9 cellular contexts compared by ENCODE assay signal in the genomic region with DNA sequence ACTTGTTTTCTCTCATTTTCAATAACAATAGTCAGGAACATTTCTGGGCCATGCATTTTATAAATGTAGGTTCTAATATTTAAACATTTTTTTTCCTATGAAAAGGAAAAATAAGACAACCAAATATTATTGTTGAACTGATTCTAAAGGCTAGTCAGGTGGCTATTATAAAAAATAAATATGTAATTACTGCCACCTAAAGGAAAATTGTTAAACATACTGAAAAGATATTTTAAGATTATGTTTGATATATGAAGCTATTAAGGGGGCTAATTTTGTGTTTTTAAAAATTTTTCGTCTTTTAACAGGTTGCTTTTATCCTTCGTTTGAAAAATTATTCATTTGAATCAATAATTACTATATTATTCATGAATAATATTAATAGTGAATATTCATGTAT.
DNase-seq lines count a peak whose midpoint lies in the region; ATAC-seq and TF ChIP-seq lines count a peak whose summit lies in the region.
"Had no signal": no experiment of that assay in that cellular context is flagged by ENCODE, and none has a peak within 500 bp of the region (broad histone marks: within the 10 kb centered on the region; RNA-seq: fewer than 3 reads in every experiment).

No MANE protein-coding gene starts in this region.

- intact Hi-C loops in dorsolateral prefrontal cortex (cut with DNase I) (loop anchor here in 1 of 2 donors (5.0 to 10.0 kb wide), 2 partner anchors 73 to 165 kb away; a partner anchor contains a TSS), stomach (cut with DNase I; ENCODE audit: low total_unique reads) (loop anchor here (5.0 kb wide), 1 partner anchor 165 kb away; no protein-coding TSS in a partner anchor)

- H3K27ac Mint-ChIP-seq in activated naive CD8-positive, alpha-beta T cell treated with anti-CD3 and anti-CD28 coated beads for 36 hours, result no peak overlapping the region

- H3K4me3 ChIP-seq in dorsolateral prefrontal cortex, result no peak overlapping the region
- no peak overlapping the region for H3K4me3 ChIP-seq in stomach

- no peak for TF ChIP-seq POLR2A in stomach (IDR thresholded peaks at IDR 0.05)

- H3K27me3 Mint-ChIP-seq in activated naive CD8-positive, alpha-beta T cell treated with anti-CD3 and anti-CD28 coated beads for 36 hours, result peaks cover 6% of the 10 kb centered on the region

- peak; percentile 22 to 84 (median 57) for TF ChIP-seq CTCF in dorsolateral prefrontal cortex (IDR thresholded peaks at IDR 0.05 in 54 of 56, conservative IDR thresholded peaks at IDR 0.05 in 2 of 56; ENCODE audit: low read depth in 1 of 56, partially characterized antibody in 56 of 56)
- TF ChIP-seq CTCF in stomach (IDR thresholded peaks at IDR 0.05), result peak in 4 of 7 experiments; percentile 28 to 37 (median 33)

- peaks cover 6 to 26% (median 16%) of the 10 kb centered on the region in 4 donors for H3K4me1 ChIP-seq in stomach

- ATAC-seq in HG02610 (IDR thresholded peaks at IDR 0.05; ENCODE audit: unreplicated experiment), result no peak

- DNase-seq in NCI-H748 (lab: John Stamatoyannopoulos, UW; ENCODE audit: unreplicated experiment) (peak; percentile 8), NCI-H748 treated with DMSO at 0.1 percent for 48 hours (lab: John Stamatoyannopoulos, UW) (no peak), NCI-H526 treated with DMSO at 0.1 percent for 48 hours (lab: John Stamatoyannopoulos, UW) (peak; percentile 61), dorsolateral prefrontal cortex (no peak), stomach (no peak), HuH-7.5 (ENCODE audit: low spot score) (no peak)
- DNase-seq in activated naive CD8-positive, alpha-beta T cell treated with anti-CD3 and anti-CD28 coated beads for 36 hours, result no peak
- DNase-seq: cortex of kidney had no signal

- no peak overlapping the region for H3K4me3 Mint-ChIP-seq in activated naive CD8-positive, alpha-beta T cell treated with anti-CD3 and anti-CD28 coated beads for 36 hours

- H3K9me3 ChIP-seq in stomach, result no peaks in the 10 kb centered on the region

- TF ChIP-seq EP300 in stomach (IDR thresholded peaks at IDR 0.05), result no peak

- H3K27me3 ChIP-seq in dorsolateral prefrontal cortex, result no peaks in the 10 kb centered on the region
- no peaks in the 10 kb centered on the region for H3K27me3 ChIP-seq in stomach

- no peaks in the 10 kb centered on the region for H3K9me3 Mint-ChIP-seq in activated naive CD8-positive, alpha-beta T cell treated with anti-CD3 and anti-CD28 coated beads for 36 hours

- peaks cover 8% of the 10 kb centered on the region for H3K4me1 Mint-ChIP-seq in activated naive CD8-positive, alpha-beta T cell treated with anti-CD3 and anti-CD28 coated beads for 36 hours

- H3K27ac ChIP-seq in dorsolateral prefrontal cortex (no peak overlapping the region), stomach (no peak overlapping the region)

- peaks cover 2% of the 10 kb centered on the region for H3K36me3 Mint-ChIP-seq in activated naive CD8-positive, alpha-beta T cell treated with anti-CD3 and anti-CD28 coated beads for 36 hours

- WGBS in stomach, 5 donors, result 23 to 50% (median 44%) methylated on average over 2 of the region's 2 CpGs

- H3K36me3 ChIP-seq in stomach, result no peaks in the 10 kb centered on the region

Comparison
In these comparisons a context has a peak if more than half of its experiments do, and no peak if none do; other contexts are left out.
1. DNase-seq: peak in NCI-H748 (single experiment) and NCI-H526 treated with DMSO at 0.1 percent for 48 hours (single experiment); none in NCI-H748 treated with DMSO at 0.1 percent for 48 hours (single experiment), dorsolateral prefrontal cortex (0 of 10), stomach (single experiment), activated naive CD8-positive, alpha-beta T cell treated with anti-CD3 and anti-CD28 coated beads for 36 hours (single experiment) and HuH-7.5 (single experiment).